Comparison of ENCODE assay signal across 8 cellular contexts in the genomic region with DNA sequence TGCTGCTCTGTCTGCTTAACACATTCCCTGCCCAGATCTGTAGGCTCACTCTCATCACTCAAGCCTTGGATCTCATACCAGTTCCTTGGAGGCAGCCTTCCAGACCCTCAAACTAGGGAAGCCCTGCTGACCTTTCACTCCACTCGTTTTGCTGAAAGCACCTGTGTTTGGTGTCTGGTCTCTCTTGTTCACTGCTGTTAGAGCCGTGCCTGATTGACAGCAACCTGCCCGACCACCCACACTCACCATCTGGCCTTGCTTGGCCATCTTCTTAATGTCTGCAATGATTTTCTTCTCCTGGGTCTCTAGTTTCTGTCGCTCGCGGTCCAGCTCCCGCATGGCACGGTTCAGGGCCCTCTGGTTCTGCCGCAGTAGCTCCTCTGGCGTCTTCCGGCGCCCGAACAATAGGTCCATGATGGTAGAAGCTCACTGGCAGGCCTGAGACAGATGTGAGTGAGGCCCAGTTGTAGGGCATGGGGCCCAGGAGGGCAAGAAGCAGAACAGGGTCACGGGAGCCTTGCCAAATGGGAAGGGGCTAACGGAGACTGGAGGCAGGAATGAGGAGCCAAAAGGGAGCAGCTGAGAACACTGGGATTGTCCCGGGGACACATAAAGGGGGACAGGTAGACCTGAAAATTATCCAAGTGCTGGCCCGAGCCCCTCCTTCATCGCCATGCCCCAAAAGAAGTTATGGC. TPM values are rescaled to one million over a fixed set of nuclear protein-coding genes. Genes with fewer than 3 reads are reported as not detected.
DNase-seq lines count a peak whose midpoint lies in the region; ATAC-seq and TF ChIP-seq lines count a peak whose summit lies in the region.

No MANE protein-coding gene starts in this region.

- no peak for DNase-seq in effector memory CD8-positive, alpha-beta T cell
- peak; percentile 22 for DNase-seq in neural crest cell (ENCODE audit: low read depth, low spot score)
- no peak for DNase-seq in LoVo (ENCODE audit: low spot score)
- DNase-seq in 8988T: no peak
- DNase-seq in AML-193 (lab: John Stamatoyannopoulos, UW): no peak
- DNase-seq in NOMO-1 (lab: John Stamatoyannopoulos, UW; ENCODE audit: unreplicated experiment in 2 of 2): no peak

- H3K36me3 Mint-ChIP-seq in effector memory CD8-positive, alpha-beta T cell (ENCODE audit: insufficient read depth): peaks cover 95% of the 10 kb centered on the region
- peaks cover 38% of the 10 kb centered on the region for H3K36me3 Mint-ChIP-seq in neural crest cell (ENCODE audit: low read depth)

- no peaks in the 10 kb centered on the region for H3K27me3 ChIP-seq in BLaER1 treated with 17β-estradiol and CSF1 and Interleukin-3, amounts not matched to agents 10 nM and 100 nM
- H3K27me3 ChIP-seq in OCI-LY3 (ENCODE audit: low read depth, low read length): no peaks in the 10 kb centered on the region

- peaks cover 48 to 50% of the 10 kb centered on the region in 2 donors for H3K4me1 Mint-ChIP-seq in effector memory CD8-positive, alpha-beta T cell (ENCODE audit: low read depth in 2 of 2)
- peaks cover 59% of the 10 kb centered on the region for H3K4me1 Mint-ChIP-seq in neural crest cell

- H3K9me3 ChIP-seq in BLaER1 treated with 17β-estradiol and CSF1 and Interleukin-3, amounts not matched to agents 10 nM and 100 nM (replicated peaks in 1 of 11): no peaks in the 10 kb centered on the region
- no peaks in the 10 kb centered on the region for H3K9me3 ChIP-seq in OCI-LY3 (ENCODE audit: insufficient read depth, low read length)

- peaks cover 26 to 76% (median 57%) of the 10 kb centered on the region in 11 experiments; a peak in 21 of 22 replicates for H4K20me1 ChIP-seq in BLaER1 treated with 17β-estradiol and CSF1 and Interleukin-3, amounts not matched to agents 10 nM and 100 nM
- H4K20me1 ChIP-seq in OCI-LY3 (ENCODE audit: insufficient read depth, low read length): peaks cover 21% of the 10 kb centered on the region

- no peaks in the 10 kb centered on the region for H3K27me3 Mint-ChIP-seq in effector memory CD8-positive, alpha-beta T cell
- peaks cover 31% of the 10 kb centered on the region for H3K27me3 Mint-ChIP-seq in neural crest cell (ENCODE audit: low read depth)

- H2AFZ ChIP-seq in OCI-LY3 (ENCODE audit: low read depth, low read length): no peak overlapping the region

- H3K27ac Mint-ChIP-seq in effector memory CD8-positive, alpha-beta T cell: peak overlapping the region; percentile 98 to 99
- peak overlapping the region; percentile 98 for H3K27ac Mint-ChIP-seq in neural crest cell (ENCODE audit: unreplicated experiment)

- peak overlapping the region; percentile 90 to 96 for H3K4me3 Mint-ChIP-seq in effector memory CD8-positive, alpha-beta T cell
- peak overlapping the region; percentile 94 for H3K4me3 Mint-ChIP-seq in neural crest cell

- no peaks in the 10 kb centered on the region for H3K9me3 Mint-ChIP-seq in effector memory CD8-positive, alpha-beta T cell
- H3K9me3 Mint-ChIP-seq in neural crest cell: no peaks in the 10 kb centered on the region

- peaks cover 61 to 75% (median 69%) of the 10 kb centered on the region in 11 experiments for H3K36me3 ChIP-seq in BLaER1 treated with 17β-estradiol and CSF1 and Interleukin-3, amounts not matched to agents 10 nM and 100 nM
- peaks cover 53% of the 10 kb centered on the region for H3K36me3 ChIP-seq in OCI-LY3 (replicated peaks; ENCODE audit: low read depth, low read length)

- TF ChIP-seq CTCF in OCI-LY3 (IDR thresholded peaks at IDR 0.05; ENCODE audit: low read depth, low read length): no peak
- no peak for TF ChIP-seq CTCF in neural crest cell (conservative IDR thresholded peaks at IDR 0.05)

- peaks cover 66% of the 10 kb centered on the region for H3K79me2 ChIP-seq in OCI-LY3 (ENCODE audit: low read length)

- H3K9ac ChIP-seq in BLaER1 treated with 17β-estradiol and CSF1 and Interleukin-3, amounts not matched to agents 10 nM and 100 nM: peak overlapping the region; percentile 82 to 98 (median 94)
- peak overlapping the region; percentile 80 for H3K9ac ChIP-seq in OCI-LY3 (ENCODE audit: low read length)

- H3K4me1 ChIP-seq in BLaER1 treated with 17β-estradiol and CSF1 and Interleukin-3, amounts not matched to agents 10 nM and 100 nM: peaks cover 38 to 76% (median 45%) of the 10 kb centered on the region in 10 experiments
- peaks cover 23% of the 10 kb centered on the region for H3K4me1 ChIP-seq in OCI-LY3 (ENCODE audit: low read length)

- no peak for ATAC-seq in effector memory CD8-positive, alpha-beta T cell (replicated peaks)

- H3K4me2 ChIP-seq in BLaER1 treated with 17β-estradiol and CSF1 and Interleukin-3, amounts not matched to agents 10 nM and 100 nM: peak overlapping the region; percentile 89 to 100 (median 98)
- peak overlapping the region; percentile 85 for H3K4me2 ChIP-seq in OCI-LY3 (ENCODE audit: low read length)

- H3K27ac ChIP-seq in BLaER1 treated with 17β-estradiol and CSF1 and Interleukin-3, amounts not matched to agents 10 nM and 100 nM: peak overlapping the region; percentile 75 to 99 (median 97)
- H3K27ac ChIP-seq in OCI-LY3 (ENCODE audit: low read length): peak overlapping the region; percentile 82

- H3K4me3 ChIP-seq in BLaER1 treated with 17β-estradiol and CSF1 and Interleukin-3, amounts not matched to agents 10 nM and 100 nM: peak overlapping the region; percentile 61 to 96 (median 72)
- H3K4me3 ChIP-seq in OCI-LY3 (ENCODE audit: low read length): peak overlapping the region; percentile 84

RNA-seq across cellular contexts. Expression of a gene that starts 1.0 kb away (rescaled TPM):
- 61.6 and 64.6 TPM in 2 replicates for total RNA-seq in neural crest cell

RNA-seq across cellular contexts. Expression of a gene that starts 4.5 kb away (rescaled TPM):
- 113 and 119 TPM in 2 replicates for total RNA-seq in neural crest cell

RNA-seq across cellular contexts. Expression of a gene that starts 10.1 kb away (rescaled TPM):
- total RNA-seq in neural crest cell: 964 and 1,000 TPM in 2 replicates

RNA-seq across cellular contexts. Expression of a gene that starts 19.2 kb away (rescaled TPM):
- 40.5 and 43.3 TPM in 2 replicates for total RNA-seq in neural crest cell

RNA-seq across cellular contexts. Expression of a gene that starts 34.3 kb away (rescaled TPM):
- total RNA-seq in neural crest cell: 24.1 and 27.3 TPM in 2 replicates
